ENCODE assay signal across 2 cellular contexts in genomic region chr2:20534913-20535801, GRCh38.
TF ChIP-seq lines count a peak whose summit lies in the region.

No MANE protein-coding gene starts in this region.

TF ChIP-seq in H1, 55 proteins besides CTCF, POLR2A, EP300 and RAD21:
- no peak for TF ChIP-seq CTBP2 (IDR thresholded peaks at IDR 0.05; ENCODE audit: borderline replicate concordance, insufficient read depth, insufficient read length, low read length)
- peak; percentile 49; the same call in 1 of the 2 replicates for TF ChIP-seq CEBPB (IDR thresholded peaks at IDR 0.05; ENCODE audit: low read depth, low read length)
- peak; percentile 54 for TF ChIP-seq TEAD4 (IDR thresholded peaks at IDR 0.05; ENCODE audit: low read depth, low read length)

TF ChIP-seq in HepG2, 621 proteins besides CTCF, POLR2A, EP300 and RAD21 (continued from another document and continues in another):
- no peak for TF ChIP-seq TP53 (CRISPR knock-in tag; conservative IDR thresholded peaks at IDR 0.05)
- 0 out of 2 replicates have a peak, but pooled peaks have one; percentile 27 for TF ChIP-seq EED (CRISPR knock-in tag; IDR thresholded peaks at IDR 0.05)
- TF ChIP-seq CHD4 (IDR thresholded peaks at IDR 0.05; ENCODE audit: borderline replicate concordance, low read length), result no peak
- TF ChIP-seq MAFG (CRISPR knock-in tag; IDR thresholded peaks at IDR 0.05), result no peak
- TF ChIP-seq ZNF687 (CRISPR knock-in tag; IDR thresholded peaks at IDR 0.05), result peak; percentile 63
- TF ChIP-seq ZNF263 (CRISPR knock-in tag; IDR thresholded peaks at IDR 0.05), result no peak
- no peak for TF ChIP-seq ZSCAN21 (CRISPR knock-in tag; IDR thresholded peaks at IDR 0.05; ENCODE audit: borderline replicate concordance)
- peak; percentile 40; the same call in 1 of the 2 replicates for TF ChIP-seq RXRA (CRISPR knock-in tag; IDR thresholded peaks at IDR 0.05)
- TF ChIP-seq, protein P1, sequence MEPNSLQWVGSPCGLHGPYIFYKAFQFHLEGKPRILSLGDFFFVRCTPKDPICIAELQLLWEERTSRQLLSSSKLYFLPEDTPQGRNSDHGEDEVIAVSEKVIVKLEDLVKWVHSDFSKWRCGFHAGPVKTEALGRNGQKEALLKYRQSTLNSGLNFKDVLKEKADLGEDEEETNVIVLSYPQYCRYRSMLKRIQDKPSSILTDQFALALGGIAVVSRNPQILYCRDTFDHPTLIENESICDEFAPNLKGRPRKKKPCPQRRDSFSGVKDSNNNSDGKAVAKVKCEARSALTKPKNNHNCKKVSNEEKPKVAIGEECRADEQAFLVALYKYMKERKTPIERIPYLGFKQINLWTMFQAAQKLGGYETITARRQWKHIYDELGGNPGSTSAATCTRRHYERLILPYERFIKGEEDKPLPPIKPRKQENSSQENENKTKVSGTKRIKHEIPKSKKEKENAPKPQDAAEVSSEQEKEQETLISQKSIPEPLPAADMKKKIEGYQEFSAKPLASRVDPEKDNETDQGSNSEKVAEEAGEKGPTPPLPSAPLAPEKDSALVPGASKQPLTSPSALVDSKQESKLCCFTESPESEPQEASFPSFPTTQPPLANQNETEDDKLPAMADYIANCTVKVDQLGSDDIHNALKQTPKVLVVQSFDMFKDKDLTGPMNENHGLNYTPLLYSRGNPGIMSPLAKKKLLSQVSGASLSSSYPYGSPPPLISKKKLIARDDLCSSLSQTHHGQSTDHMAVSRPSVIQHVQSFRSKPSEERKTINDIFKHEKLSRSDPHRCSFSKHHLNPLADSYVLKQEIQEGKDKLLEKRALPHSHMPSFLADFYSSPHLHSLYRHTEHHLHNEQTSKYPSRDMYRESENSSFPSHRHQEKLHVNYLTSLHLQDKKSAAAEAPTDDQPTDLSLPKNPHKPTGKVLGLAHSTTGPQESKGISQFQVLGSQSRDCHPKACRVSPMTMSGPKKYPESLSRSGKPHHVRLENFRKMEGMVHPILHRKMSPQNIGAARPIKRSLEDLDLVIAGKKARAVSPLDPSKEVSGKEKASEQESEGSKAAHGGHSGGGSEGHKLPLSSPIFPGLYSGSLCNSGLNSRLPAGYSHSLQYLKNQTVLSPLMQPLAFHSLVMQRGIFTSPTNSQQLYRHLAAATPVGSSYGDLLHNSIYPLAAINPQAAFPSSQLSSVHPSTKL (CRISPR knock-in tag; IDR thresholded peaks at IDR 0.05), result peak; percentile 81
- TF ChIP-seq NAIF1 (CRISPR knock-in tag; IDR thresholded peaks at IDR 0.05; ENCODE audit: borderline replicate concordance), result no peak
- TF ChIP-seq ZNF10 (CRISPR knock-in tag; IDR thresholded peaks at IDR 0.05; ENCODE audit: borderline replicate concordance, low read depth), result no peak
- TF ChIP-seq NFYC (CRISPR knock-in tag; IDR thresholded peaks at IDR 0.05), result 0 out of 2 replicates have a peak, but pooled peaks have one; percentile 14
- TF ChIP-seq ZNF672 (CRISPR knock-in tag; IDR thresholded peaks at IDR 0.05), result no peak
- TF ChIP-seq ATF5 (CRISPR knock-in tag; IDR thresholded peaks at IDR 0.05; ENCODE audit: low read depth), result no peak
- no peak for TF ChIP-seq ZFP36L2 (CRISPR knock-in tag; IDR thresholded peaks at IDR 0.05)
- no peak for TF ChIP-seq ZBTB26 (CRISPR knock-in tag; IDR thresholded peaks at IDR 0.05; ENCODE audit: borderline replicate concordance)
- no peak for TF ChIP-seq NFE2L1 (CRISPR knock-in tag; IDR thresholded peaks at IDR 0.05; ENCODE audit: borderline replicate concordance)
- 0 out of 2 replicates have a peak, but pooled peaks have one; percentile 36 for TF ChIP-seq ZNF607 (CRISPR knock-in tag; IDR thresholded peaks at IDR 0.05; ENCODE audit: borderline replicate concordance)
- TF ChIP-seq HDAC2 (CRISPR knock-in tag; IDR thresholded peaks at IDR 0.05), result peak; percentile 66
- TF ChIP-seq, protein P2, sequence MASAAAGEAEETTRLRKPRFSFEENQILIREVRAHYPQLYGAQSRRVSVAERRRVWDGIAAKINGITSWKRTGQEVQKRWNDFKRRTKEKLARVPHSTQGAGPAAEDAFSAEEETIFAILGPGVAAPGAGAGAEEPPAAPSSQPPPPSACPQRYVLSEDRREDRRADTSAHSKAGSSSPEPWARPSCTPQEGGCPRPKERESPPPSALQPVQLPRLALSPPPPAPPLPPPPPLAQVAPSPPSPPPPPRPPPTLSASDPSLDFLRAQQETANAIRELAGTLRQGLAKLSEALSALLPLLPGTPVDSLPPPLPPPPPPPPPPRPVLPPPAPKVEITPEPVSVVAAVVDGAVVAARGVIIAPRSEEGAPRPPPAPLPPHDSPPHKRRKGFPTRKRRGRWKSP (CRISPR knock-in tag; IDR thresholded peaks at IDR 0.05), result peak; percentile 78; the same call in 1 of the 2 replicates
- TF ChIP-seq ZFP36L1 (CRISPR knock-in tag; IDR thresholded peaks at IDR 0.05), result no peak
- TF ChIP-seq ZNF615 (CRISPR knock-in tag; IDR thresholded peaks at IDR 0.05; ENCODE audit: borderline replicate concordance), result no peak
- TF ChIP-seq, protein P3, sequence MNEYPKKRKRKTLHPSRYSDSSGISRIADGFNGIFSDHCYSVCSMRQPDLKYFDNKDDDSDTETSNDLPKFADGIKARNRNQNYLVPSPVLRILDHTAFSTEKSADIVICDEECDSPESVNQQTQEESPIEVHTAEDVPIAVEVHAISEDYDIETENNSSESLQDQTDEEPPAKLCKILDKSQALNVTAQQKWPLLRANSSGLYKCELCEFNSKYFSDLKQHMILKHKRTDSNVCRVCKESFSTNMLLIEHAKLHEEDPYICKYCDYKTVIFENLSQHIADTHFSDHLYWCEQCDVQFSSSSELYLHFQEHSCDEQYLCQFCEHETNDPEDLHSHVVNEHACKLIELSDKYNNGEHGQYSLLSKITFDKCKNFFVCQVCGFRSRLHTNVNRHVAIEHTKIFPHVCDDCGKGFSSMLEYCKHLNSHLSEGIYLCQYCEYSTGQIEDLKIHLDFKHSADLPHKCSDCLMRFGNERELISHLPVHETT (CRISPR knock-in tag; conservative IDR thresholded peaks at IDR 0.05), result no peak
- no peak for TF ChIP-seq NFYB (CRISPR knock-in tag; IDR thresholded peaks at IDR 0.05)
- TF ChIP-seq GATA4 (IDR thresholded peaks at IDR 0.05; ENCODE audit: borderline replicate concordance, low read depth), result no peak
- 0 out of 2 replicates have a peak, but pooled peaks have one; percentile 43 for TF ChIP-seq NFIC (IDR thresholded peaks at IDR 0.05; ENCODE audit: low read length)
- no peak for TF ChIP-seq HES4 (CRISPR knock-in tag; IDR thresholded peaks at IDR 0.05; ENCODE audit: borderline replicate concordance)
- 0 out of 2 replicates have a peak, but pooled peaks have one; percentile 44 for TF ChIP-seq ZNF567 (CRISPR knock-in tag; IDR thresholded peaks at IDR 0.05; ENCODE audit: borderline replicate concordance)
- no peak; the same call in 1 of the 2 replicates for TF ChIP-seq REPIN1 (CRISPR knock-in tag; IDR thresholded peaks at IDR 0.05; ENCODE audit: borderline replicate concordance, low read depth)
- no peak for TF ChIP-seq THYN1 (CRISPR knock-in tag; IDR thresholded peaks at IDR 0.05; ENCODE audit: borderline replicate concordance, low read depth)
- TF ChIP-seq ZNF772 (CRISPR knock-in tag; IDR thresholded peaks at IDR 0.05), result peak; percentile 83; the same call in 1 of the 2 replicates
- TF ChIP-seq ZNF382 (CRISPR knock-in tag; IDR thresholded peaks at IDR 0.05; ENCODE audit: borderline replicate concordance), result no peak
- TF ChIP-seq ZC3H4 (CRISPR knock-in tag; IDR thresholded peaks at IDR 0.05; ENCODE audit: borderline replicate concordance), result no peak
- TF ChIP-seq GATAD1 (CRISPR knock-in tag; IDR thresholded peaks at IDR 0.05), result peak; percentile 28; the same call in 1 of the 2 replicates
- TF ChIP-seq MED8 (CRISPR knock-in tag; IDR thresholded peaks at IDR 0.05; ENCODE audit: insufficient replicate concordance), result no peak
- TF ChIP-seq ZSCAN31 (CRISPR knock-in tag; IDR thresholded peaks at IDR 0.05; ENCODE audit: low read depth), result 0 out of 2 replicates have a peak, but pooled peaks have one; percentile 60
- TF ChIP-seq, protein P4, sequence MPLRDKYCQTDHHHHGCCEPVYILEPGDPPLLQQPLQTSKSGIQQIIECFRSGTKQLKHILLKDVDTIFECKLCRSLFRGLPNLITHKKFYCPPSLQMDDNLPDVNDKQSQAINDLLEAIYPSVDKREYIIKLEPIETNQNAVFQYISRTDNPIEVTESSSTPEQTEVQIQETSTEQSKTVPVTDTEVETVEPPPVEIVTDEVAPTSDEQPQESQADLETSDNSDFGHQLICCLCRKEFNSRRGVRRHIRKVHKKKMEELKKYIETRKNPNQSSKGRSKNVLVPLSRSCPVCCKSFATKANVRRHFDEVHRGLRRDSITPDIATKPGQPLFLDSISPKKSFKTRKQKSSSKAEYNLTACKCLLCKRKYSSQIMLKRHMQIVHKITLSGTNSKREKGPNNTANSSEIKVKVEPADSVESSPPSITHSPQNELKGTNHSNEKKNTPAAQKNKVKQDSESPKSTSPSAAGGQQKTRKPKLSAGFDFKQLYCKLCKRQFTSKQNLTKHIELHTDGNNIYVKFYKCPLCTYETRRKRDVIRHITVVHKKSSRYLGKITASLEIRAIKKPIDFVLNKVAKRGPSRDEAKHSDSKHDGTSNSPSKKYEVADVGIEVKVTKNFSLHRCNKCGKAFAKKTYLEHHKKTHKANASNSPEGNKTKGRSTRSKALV (CRISPR knock-in tag; IDR thresholded peaks at IDR 0.05), result peak; percentile 70; the same call in 1 of the 2 replicates
- TF ChIP-seq EHMT2 (IDR thresholded peaks at IDR 0.05; ENCODE audit: borderline replicate concordance, low read depth, low read length), result no peak
- 0 out of 2 replicates have a peak, but pooled peaks have one; percentile 28 for TF ChIP-seq BRCA1 (CRISPR knock-in tag; IDR thresholded peaks at IDR 0.05)
- TF ChIP-seq JUND (CRISPR knock-in tag; IDR thresholded peaks at IDR 0.05), result no peak
- TF ChIP-seq MED1 (CRISPR knock-in tag; IDR thresholded peaks at IDR 0.05), result peak; percentile 95
- no peak for TF ChIP-seq EEA1 (CRISPR knock-in tag; IDR thresholded peaks at IDR 0.05; ENCODE audit: borderline replicate concordance)
- no peak for TF ChIP-seq POLR2AphosphoS2 (IDR thresholded peaks at IDR 0.05; ENCODE audit: low read depth, low read length)
- TF ChIP-seq MAFF (IDR thresholded peaks at IDR 0.05; ENCODE audit: low read depth, low read length), result no peak
- no peak for TF ChIP-seq STAT5B (CRISPR knock-in tag; IDR thresholded peaks at IDR 0.05)
- TF ChIP-seq FOXA3 (CRISPR knock-in tag; IDR thresholded peaks at IDR 0.05), result peak; percentile 84
- peak in 1 of 2 experiments; percentile 71; a peak in 2 of 4 replicates for TF ChIP-seq KLF16 (CRISPR knock-in tag; IDR thresholded peaks at IDR 0.05)
- TF ChIP-seq ZBTB8A (CRISPR knock-in tag; IDR thresholded peaks at IDR 0.05; ENCODE audit: borderline replicate concordance, low read depth), result no peak
